Comparison of ENCODE assay signal across 20 cellular contexts in the genomic region with DNA sequence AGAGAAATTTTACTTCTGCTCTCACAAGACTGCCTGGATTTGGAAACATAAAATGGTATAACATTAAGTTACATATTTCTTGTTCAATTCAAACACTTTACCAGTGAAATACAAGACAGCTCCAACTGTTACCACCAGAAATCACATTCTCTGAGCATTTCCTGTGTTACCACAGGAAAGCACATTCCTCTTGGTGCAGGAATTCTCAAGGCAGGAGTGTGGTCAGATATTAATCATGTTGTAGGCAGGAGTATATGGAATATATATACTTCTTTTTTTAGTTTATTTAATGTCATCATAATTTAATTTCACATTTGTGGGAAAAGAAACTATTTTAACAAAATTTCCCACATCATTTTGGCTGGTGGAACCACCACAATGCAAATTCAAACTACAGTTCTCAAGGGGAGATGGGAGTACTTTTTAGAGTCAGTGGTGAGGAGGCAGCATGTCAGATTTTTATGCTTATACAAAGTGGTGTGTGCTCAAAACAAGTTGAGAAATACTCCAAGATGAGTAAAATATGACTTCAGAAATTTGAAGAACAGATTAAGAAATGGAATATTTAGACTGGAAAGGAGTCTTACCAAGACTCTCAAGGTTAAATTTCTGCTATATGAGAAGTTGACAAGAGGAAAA.
DNase-seq lines count a peak whose midpoint lies in the region; ATAC-seq and TF ChIP-seq lines count a peak whose summit lies in the region.
"Had no signal": no experiment of that assay in that cellular context is flagged by ENCODE, and none has a peak within 500 bp of the region (broad histone marks: within the 10 kb centered on the region; RNA-seq: fewer than 3 reads in every experiment).

No MANE protein-coding gene starts in this region.

- H3K4ac ChIP-seq in IMR-90 (ENCODE audit: low read depth, low read length) (no peak overlapping the region; the same call in 1 of the 2 replicates), mesenchymal stem cell (ENCODE audit: low read depth in 1 of 2, low read length in 2 of 2) (no peak overlapping the region)

- TF ChIP-seq POLR2A in IMR-90 (IDR thresholded peaks at IDR 0.05; ENCODE audit: low read depth, low read length), result no peak

- ATAC-seq in IMR-90 (ENCODE audit: low read depth) (peak; percentile 85), left cardiac atrium (no peak)
- ATAC-seq in effector memory CD8-positive, alpha-beta T cell (replicated peaks), result no peak

- no peak overlapping the region for H3K23ac ChIP-seq in IMR-90 (ENCODE audit: low read depth, low read length)
- no peak overlapping the region for H3K23ac ChIP-seq in mesenchymal stem cell (ENCODE audit: low read length in 2 of 2)

- H2AK9ac ChIP-seq in IMR-90 (replicated peaks; ENCODE audit: low read depth, low read length, poor library complexity), result no peak overlapping the region

- no peak overlapping the region for H2BK20ac ChIP-seq in IMR-90 (ENCODE audit: low read depth, low read length)

- H2AK5ac ChIP-seq in IMR-90 (ENCODE audit: low read depth, low read length), result no peak overlapping the region
- no peak overlapping the region for H2AK5ac ChIP-seq in mesenchymal stem cell (ENCODE audit: low read length, severe bottlenecking)

- H3K14ac ChIP-seq in IMR-90 (replicated peaks; ENCODE audit: low read depth, low read length) (no peak overlapping the region), mesenchymal stem cell (ENCODE audit: low read length in 2 of 2) (no peak overlapping the region)

- H3K4me1 Mint-ChIP-seq in effector memory CD8-positive, alpha-beta T cell (ENCODE audit: low read depth in 2 of 2), result no peaks in the 10 kb centered on the region
- H3K4me1 Mint-ChIP-seq in activated CD4-positive, alpha-beta T cell treated with anti-CD3 and anti-CD28 coated beads, Interleukin-2, amount 10 ng/mL, durations not matched to agents 7 days and 5 days, result no peaks in the 10 kb centered on the region
- H3K4me1 Mint-ChIP-seq: CD4-positive, alpha-beta memory T cell; H9; nephron progenitor cell had no signal

- no peaks in the 10 kb centered on the region for H3K36me3 Mint-ChIP-seq in effector memory CD8-positive, alpha-beta T cell (ENCODE audit: insufficient read depth)
- H3K36me3 Mint-ChIP-seq in activated CD4-positive, alpha-beta T cell treated with anti-CD3 and anti-CD28 coated beads, Interleukin-2, amount 10 ng/mL, durations not matched to agents 7 days and 5 days (ENCODE audit: low read depth), result no peaks in the 10 kb centered on the region
- H3K36me3 Mint-ChIP-seq: CD4-positive, alpha-beta memory T cell had no signal

- dilution Hi-C loops in IMR-90 (cut with HindIII; ENCODE audit: low sequenced_read_pairs, unreplicated experiment), result no loop called here

- no peaks in the 10 kb centered on the region for H3K9me3 Mint-ChIP-seq in effector memory CD8-positive, alpha-beta T cell
- H3K9me3 Mint-ChIP-seq in activated CD4-positive, alpha-beta T cell treated with anti-CD3 and anti-CD28 coated beads, Interleukin-2, amount 10 ng/mL, durations not matched to agents 7 days and 5 days, result no peaks in the 10 kb centered on the region
- H3K9me3 Mint-ChIP-seq: CD4-positive, alpha-beta memory T cell had no signal

- no peak overlapping the region for H3K56ac ChIP-seq in IMR-90 (ENCODE audit: extremely low read depth, insufficient read depth, low read length)

- H4K20me1 ChIP-seq in IMR-90 (ENCODE audit: insufficient read depth, low read length), result no peaks in the 10 kb centered on the region

- no TSS peak for BruUV-seq in IMR-90 (replicated peaks; lab: Mats Ljungman, UMichigan)

- no peak overlapping the region for H2BK15ac ChIP-seq in IMR-90 (ENCODE audit: low read depth, low read length)
- H2BK15ac ChIP-seq in mesenchymal stem cell (ENCODE audit: low read depth, poor library complexity, severe bottlenecking), result no peak overlapping the region

- H3K4me2 ChIP-seq in IMR-90 (ENCODE audit: low read depth, low read length) (peak overlapping the region; percentile 21; the same call in 1 of the 2 replicates), mesenchymal stem cell (ENCODE audit: low read length, poor library complexity, severe bottlenecking) (no peak overlapping the region)

- no peaks in the 10 kb centered on the region for H3K9me1 ChIP-seq in IMR-90 (ENCODE audit: insufficient read depth, low read length)

- TF ChIP-seq RAD21 in IMR-90 (IDR thresholded peaks at IDR 0.05; ENCODE audit: low read length), result no peak

- no peak overlapping the region for H3K4me3 Mint-ChIP-seq in effector memory CD8-positive, alpha-beta T cell
- no peak overlapping the region for H3K4me3 Mint-ChIP-seq in activated CD4-positive, alpha-beta T cell treated with anti-CD3 and anti-CD28 coated beads, Interleukin-2, amount 10 ng/mL, durations not matched to agents 7 days and 5 days
- H3K4me3 Mint-ChIP-seq: CD4-positive, alpha-beta memory T cell; H9; nephron progenitor cell had no signal

- no peaks in the 10 kb centered on the region for H3K27me3 ChIP-seq in IMR-90 (ENCODE audit: control insufficient read depth, insufficient read depth, low read length)
- H3K27me3 ChIP-seq in brain microvascular endothelial cell (replicated peaks), result no peaks in the 10 kb centered on the region
- H3K27me3 ChIP-seq in mesenchymal stem cell (ENCODE audit: control insufficient read depth in 1 of 2, insufficient read depth in 1 of 2, low read length in 2 of 2), result no peaks in the 10 kb centered on the region

- intact Hi-C loops in IMR-90 (cut with micrococcal nuclease) (no loop called here), posterior cingulate gyrus (cut with DNase I) (no loop called here), left cardiac atrium (cut with DNase I) (no loop called here)

- in situ Hi-C loops in IMR-90 (cut with MboI; ENCODE audit: low sequenced_read_pairs) (no loop called here), brain microvascular endothelial cell (cut with HindIII; ENCODE audit: low pct_ligation_motif_present, low sequenced_read_pairs) (no loop called here)

- H3K36me3 ChIP-seq in IMR-90 (ENCODE audit: control insufficient read depth, insufficient read depth, low read length) (no peaks in the 10 kb centered on the region), brain microvascular endothelial cell (replicated peaks) (no peaks in the 10 kb centered on the region), mesenchymal stem cell (ENCODE audit: control insufficient read depth in 1 of 2, insufficient read depth in 2 of 2, low read depth in 1 of 2, low read length in 2 of 2) (no peaks in the 10 kb centered on the region)

- no peak overlapping the region; the same call in 1 of the 2 replicates for H4K5ac ChIP-seq in IMR-90 (ENCODE audit: low read depth, low read length)

- H3K18ac ChIP-seq in IMR-90 (ENCODE audit: low read depth, low read length) (no peak overlapping the region), mesenchymal stem cell (ENCODE audit: low read depth in 1 of 2, low read length in 2 of 2) (no peak overlapping the region)

- no peaks in the 10 kb centered on the region for H3K9me3 ChIP-seq in IMR-90 (ENCODE audit: control insufficient read depth, insufficient read depth, low read length)
- H3K9me3 ChIP-seq in mesenchymal stem cell (ENCODE audit: control insufficient read depth, low read length), result no peaks in the 10 kb centered on the region

- H3K9ac ChIP-seq in IMR-90 (ENCODE audit: low read depth, low read length) (no peak overlapping the region), mesenchymal stem cell (ENCODE audit: low read length) (no peak overlapping the region)

- CTCF ChIA-PET in IMR-90 (lab: Yijun Ruan, JAX), result no interaction called here
- CTCF ChIA-PET in activated CD4-positive, alpha-beta T cell treated with anti-CD3 and anti-CD28 coated beads, Interleukin-2, amount 10 ng/mL, durations not matched to agents 7 days and 5 days (lab: Charles Lee), result no interaction called here

- H4K91ac ChIP-seq in IMR-90 (ENCODE audit: insufficient read depth, low read depth, low read length) (no peak overlapping the region), mesenchymal stem cell (ENCODE audit: low read length) (no peak overlapping the region)

- 0 out of 2 replicates have a peak overlapping the region, but pooled peaks have one; percentile 1 for H2BK120ac ChIP-seq in IMR-90 (ENCODE audit: low read depth, low read length)
- H2BK120ac ChIP-seq in mesenchymal stem cell (ENCODE audit: low read depth, low read length), result no peak overlapping the region

- H3K79me1 ChIP-seq in IMR-90 (ENCODE audit: low read depth in 1 of 2, low read length in 2 of 2) (no peaks in the 10 kb centered on the region), mesenchymal stem cell (replicated peaks; ENCODE audit: low read length, poor library complexity, severe bottlenecking) (no peaks in the 10 kb centered on the region)

- no peak overlapping the region for H3K27ac Mint-ChIP-seq in effector memory CD8-positive, alpha-beta T cell
- H3K27ac Mint-ChIP-seq in activated CD4-positive, alpha-beta T cell treated with anti-CD3 and anti-CD28 coated beads, Interleukin-2, amount 10 ng/mL, durations not matched to agents 7 days and 5 days, result no peak overlapping the region
- H3K27ac Mint-ChIP-seq: CD4-positive, alpha-beta memory T cell; H9; nephron progenitor cell had no signal

- no peaks in the 10 kb centered on the region for H3K27me3 Mint-ChIP-seq in effector memory CD8-positive, alpha-beta T cell
- H3K27me3 Mint-ChIP-seq in activated CD4-positive, alpha-beta T cell treated with anti-CD3 and anti-CD28 coated beads, Interleukin-2, amount 10 ng/mL, durations not matched to agents 7 days and 5 days, result peaks cover 3% of the 10 kb centered on the region

- H3K4me1 ChIP-seq in IMR-90 (ENCODE audit: control insufficient read depth, insufficient read depth, low read length) (no peaks in the 10 kb centered on the region; the same call in 1 of the 2 replicates), mesenchymal stem cell (ENCODE audit: control insufficient read depth, insufficient read depth, low read depth, low read length) (peaks cover 3% of the 10 kb centered on the region)

- H2AFZ ChIP-seq in IMR-90 (replicated peaks; ENCODE audit: low read length, poor library complexity) (no peak overlapping the region), mesenchymal stem cell (ENCODE audit: low read depth, low read length) (no peak overlapping the region)

- POLR2A ChIA-PET in IMR-90 (lab: Charles Lee; ENCODE audit: unreplicated experiment), result no interaction called here
- POLR2A ChIA-PET in activated CD4-positive, alpha-beta T cell treated with anti-CD3 and anti-CD28 coated beads, Interleukin-2, amount 10 ng/mL, durations not matched to agents 7 days and 5 days (lab: Charles Lee), result interaction anchor here (0.7 kb wide), 1 partner anchor 19 kb away, joined by 4 read pairs; no protein-coding TSS in a partner anchor

- H3K27ac ChIP-seq in IMR-90 (ENCODE audit: insufficient read depth, low read length) (no peak overlapping the region), brain microvascular endothelial cell (peak overlapping the region; percentile 65), mesenchymal stem cell (ENCODE audit: low read length, poor library complexity, severe bottlenecking) (peak overlapping the region; percentile 65)
- H3K27ac ChIP-seq: HL-60 had no signal

- TF ChIP-seq CTCF in IMR-90 (conservative IDR thresholded peaks at IDR 0.05; ENCODE audit: low read depth, low read length), result no peak
- TF ChIP-seq CTCF in brain microvascular endothelial cell (IDR thresholded peaks at IDR 0.05; ENCODE audit: low read depth, low read length, missing control alignments), result no peak

- H3K4me3 ChIP-seq in IMR-90 (ENCODE audit: insufficient read depth, low read depth, low read length), result no peak overlapping the region
- H3K4me3 ChIP-seq in brain microvascular endothelial cell (ENCODE audit: low read depth, low read length), result no peak overlapping the region
- H3K4me3 ChIP-seq in mesenchymal stem cell (ENCODE audit: insufficient read depth in 1 of 2, low read depth in 1 of 2, low read length in 2 of 2), result no peak overlapping the region

- DNase-seq in AG08395 (ENCODE audit: low spot score) (peak; percentile 60), IMR-90 (peak; percentile 73), brain microvascular endothelial cell (peak; percentile 68), mesenchymal stem cell (peak; percentile 30), posterior cingulate gyrus (no peak), left cardiac atrium (no peak)
- DNase-seq in effector memory CD8-positive, alpha-beta T cell, result no peak
- no peak for DNase-seq in activated CD4-positive, alpha-beta T cell treated with anti-CD3 and anti-CD28 coated beads, Interleukin-2, amount 10 ng/mL, durations not matched to agents 7 days and 5 days
- DNase-seq: activated CD4-positive, alpha-beta T cell treated with anti-CD3 and anti-CD28 coated beads for 4 hours; activated effector memory CD4-positive, alpha-beta T cell treated with Interleukin-2 at 50 U/mL for 16 hours; CD4-positive, alpha-beta memory T cell; H9; hypothalamus; KBM-7; kidney; NCI-H2081 treated with DMSO at 0.1 percent for 48 hours; NCI-H510A treated with DMSO at 0.1 percent for 48 hours; nephron progenitor cell; RPMI8226 had no signal

- H2BK12ac ChIP-seq in mesenchymal stem cell (ENCODE audit: low read length in 2 of 2), result no peak overlapping the region

- peak overlapping the region; percentile 32 for H2BK5ac ChIP-seq in IMR-90 (ENCODE audit: low read depth, low read length, poor library complexity, severe bottlenecking)
- H2BK5ac ChIP-seq in mesenchymal stem cell (ENCODE audit: low read depth, low read length, poor library complexity, severe bottlenecking), result no peak overlapping the region

- no peak overlapping the region for H4K8ac ChIP-seq in IMR-90 (ENCODE audit: low read depth in 2 of 2, low read length in 2 of 2)
- H4K8ac ChIP-seq in mesenchymal stem cell (ENCODE audit: low read length), result no peak overlapping the region

Comparison
In these comparisons a context has a peak if more than half of its experiments do, and no peak if none do; other contexts are left out.
1. DNase-seq: peak in AG08395 (single experiment), IMR-90 (single experiment), brain microvascular endothelial cell (single experiment) and mesenchymal stem cell (single experiment); none in posterior cingulate gyrus (0 of 10), effector memory CD8-positive, alpha-beta T cell (0 of 3), activated CD4-positive, alpha-beta T cell treated with anti-CD3 and anti-CD28 coated beads, Interleukin-2, amount 10 ng/mL, durations not matched to agents 7 days and 5 days (single experiment) and left cardiac atrium (single experiment).